Comparison of ENCODE assay signal across 33 cellular contexts in genomic region chrX:3728454-3728853, GRCh38. TPM values are rescaled to one million over a fixed set of nuclear protein-coding genes. Genes with fewer than 3 reads are reported as not detected.
DNase-seq lines count a peak whose midpoint lies in the region; ATAC-seq and TF ChIP-seq lines count a peak whose summit lies in the region.
"Had no signal": no experiment of that assay in that cellular context is flagged by ENCODE, and none has a peak within 500 bp of the region (broad histone marks: within the 10 kb centered on the region; RNA-seq: fewer than 3 reads in every experiment).

No MANE protein-coding gene starts in this region.

- H3K9me3 Mint-ChIP-seq in activated T-helper 1 cell treated with anti-CD3 and anti-CD28 coated beads, Interleukin-12 subunit alpha, Interleukin-12 subunit beta, Interleukin-2, Interleukin-4 antibody, amounts not matched to agents 30 ng/mL and 10 ng/mL and 1 ng/mL, durations not matched to agents 14 hours and 24 hours and 36 hours: no peaks in the 10 kb centered on the region
- H3K9me3 Mint-ChIP-seq: activated CD4-positive, alpha-beta memory T cell treated with anti-CD3 and anti-CD28 coated beads, Interleukin-2, amount 10 ng/mL, durations not matched to agents 7 days and 5 days; effector memory CD8-positive, alpha-beta T cell; IgD-negative memory B cell; nephron; T-helper 1 cell treated with Interleukin-12 subunit alpha and Interleukin-12 subunit beta and Interleukin-4 antibody, amounts not matched to agents 30 μg/mL and 1 μg/mL, for 36 hours had no signal

- H3K9ac ChIP-seq in adipocyte (ENCODE audit: low read length): no peak overlapping the region

- CTCF ChIA-PET in HEK293 (lab: Yijun Ruan, JAX): no interaction called here

- no peak overlapping the region for H3K4me3 Mint-ChIP-seq in activated T-helper 1 cell treated with anti-CD3 and anti-CD28 coated beads, Interleukin-12 subunit alpha, Interleukin-12 subunit beta, Interleukin-2, Interleukin-4 antibody, amounts not matched to agents 30 ng/mL and 10 ng/mL and 1 ng/mL, durations not matched to agents 14 hours and 24 hours and 36 hours
- H3K4me3 Mint-ChIP-seq: activated CD4-positive, alpha-beta memory T cell treated with anti-CD3 and anti-CD28 coated beads, Interleukin-2, amount 10 ng/mL, durations not matched to agents 7 days and 5 days; CD14-positive monocyte; effector memory CD8-positive, alpha-beta T cell; IgD-negative memory B cell; nephron; T-helper 1 cell treated with Interleukin-12 subunit alpha and Interleukin-12 subunit beta and Interleukin-4 antibody, amounts not matched to agents 30 μg/mL and 1 μg/mL, for 36 hours had no signal

- H3K27me3 ChIP-seq in adipocyte (replicated peaks; ENCODE audit: control insufficient read depth, insufficient read depth, low read length) (no peaks in the 10 kb centered on the region), prostate gland (replicated peaks; ENCODE audit: insufficient read depth) (no peaks in the 10 kb centered on the region)
- H3K27me3 ChIP-seq: adrenal gland, gastroesophageal sphincter had no signal

- no peaks in the 10 kb centered on the region for H3K4me1 Mint-ChIP-seq in activated T-helper 1 cell treated with anti-CD3 and anti-CD28 coated beads, Interleukin-12 subunit alpha, Interleukin-12 subunit beta, Interleukin-2, Interleukin-4 antibody, amounts not matched to agents 30 ng/mL and 10 ng/mL and 1 ng/mL, durations not matched to agents 14 hours and 24 hours and 36 hours (ENCODE audit: low read depth)
- H3K4me1 Mint-ChIP-seq: CD14-positive monocyte, IgD-negative memory B cell, nephron had no signal

- ATAC-seq in esophagus mucosa (peak; percentile 58), omental fat pad (ENCODE audit: low FRiP score) (peak; percentile 44), mucosa of descending colon (no peak)
- ATAC-seq: effector memory CD8-positive, alpha-beta T cell; gastroesophageal sphincter; left colon had no signal

- intact Hi-C loops in prostate gland (cut with DNase I) (no loop called here), mucosa of descending colon (cut with DNase I, micrococcal nuclease) (no loop called here)
- intact Hi-C loops in activated T-helper 1 cell treated with anti-CD3 and anti-CD28 coated beads, Interleukin-12 subunit alpha, Interleukin-12 subunit beta, Interleukin-2, Interleukin-4 antibody, amounts not matched to agents 30 ng/mL and 10 ng/mL and 1 ng/mL, durations not matched to agents 14 hours and 24 hours and 36 hours (cut with micrococcal nuclease): no loop called here

- H3K36me3 ChIP-seq in HEK293 (ENCODE audit: control insufficient read depth in 2 of 2, insufficient read depth in 1 of 2, low read length in 2 of 2) (no peaks in the 10 kb centered on the region), adipocyte (ENCODE audit: control insufficient read depth, insufficient read depth, low read length, severe bottlenecking) (no peaks in the 10 kb centered on the region), prostate gland (no peaks in the 10 kb centered on the region), mucosa of descending colon (ENCODE audit: low read depth) (no peaks in the 10 kb centered on the region)
- H3K36me3 ChIP-seq: adrenal gland, gastroesophageal sphincter had no signal

- POLR2A ChIA-PET in HEK293 (lab: Yijun Ruan, JAX): no interaction called here

- 48% methylated on average over 9 of the region's 9 CpGs for WGBS in prostate gland

- H3K27ac ChIP-seq in HEK293 (ENCODE audit: extremely low read depth, low read depth, low read length) (no peak overlapping the region), prostate gland (no peak overlapping the region)
- H3K27ac ChIP-seq: adrenal gland, gastroesophageal sphincter, SK-N-MC had no signal

- no peaks in the 10 kb centered on the region for H3K9me3 ChIP-seq in HEK293 (ENCODE audit: control insufficient read depth, insufficient read depth, low read depth, low read length)
- H3K9me3 ChIP-seq in adipocyte (ENCODE audit: control insufficient read depth, low read length): no peaks in the 10 kb centered on the region
- H3K9me3 ChIP-seq in prostate gland: no peaks in the 10 kb centered on the region
- H3K9me3 ChIP-seq in mucosa of descending colon: no peaks in the 10 kb centered on the region
- H3K9me3 ChIP-seq: adrenal gland, Caco-2, gastroesophageal sphincter had no signal

- no peak for TF ChIP-seq POLR2A in prostate gland (IDR thresholded peaks at IDR 0.05)

- H3K4me1 ChIP-seq in HEK293 (ENCODE audit: control insufficient read depth, insufficient read depth, low read length): no peaks in the 10 kb centered on the region
- no peaks in the 10 kb centered on the region for H3K4me1 ChIP-seq in adipocyte (ENCODE audit: control insufficient read depth, insufficient read depth, low read length)
- H3K4me1 ChIP-seq in prostate gland (replicated peaks): no peaks in the 10 kb centered on the region
- no peaks in the 10 kb centered on the region for H3K4me1 ChIP-seq in mucosa of descending colon (ENCODE audit: low read depth)
- H3K4me1 ChIP-seq: adrenal gland, Caco-2, gastroesophageal sphincter had no signal

- no peak overlapping the region for H3K27ac Mint-ChIP-seq in activated T-helper 1 cell treated with anti-CD3 and anti-CD28 coated beads, Interleukin-12 subunit alpha, Interleukin-12 subunit beta, Interleukin-2, Interleukin-4 antibody, amounts not matched to agents 30 ng/mL and 10 ng/mL and 1 ng/mL, durations not matched to agents 14 hours and 24 hours and 36 hours
- H3K27ac Mint-ChIP-seq: activated CD4-positive, alpha-beta memory T cell treated with anti-CD3 and anti-CD28 coated beads, Interleukin-2, amount 10 ng/mL, durations not matched to agents 7 days and 5 days; CD14-positive monocyte; effector memory CD8-positive, alpha-beta T cell; IgD-negative memory B cell; nephron; T-helper 1 cell treated with Interleukin-12 subunit alpha and Interleukin-12 subunit beta and Interleukin-4 antibody, amounts not matched to agents 30 μg/mL and 1 μg/mL, for 36 hours had no signal

- TF ChIP-seq CTCF in HEK293 (tag by site-specific recombination; IDR thresholded peaks at IDR 0.05): no peak
- no peak for TF ChIP-seq CTCF in omental fat pad (IDR thresholded peaks at IDR 0.05)
- no peak for TF ChIP-seq CTCF in prostate gland (IDR thresholded peaks at IDR 0.05)
- TF ChIP-seq CTCF in mucosa of descending colon (IDR thresholded peaks at IDR 0.05): no peak

- no peaks in the 10 kb centered on the region for H3K27me3 Mint-ChIP-seq in activated T-helper 1 cell treated with anti-CD3 and anti-CD28 coated beads, Interleukin-12 subunit alpha, Interleukin-12 subunit beta, Interleukin-2, Interleukin-4 antibody, amounts not matched to agents 30 ng/mL and 10 ng/mL and 1 ng/mL, durations not matched to agents 14 hours and 24 hours and 36 hours (ENCODE audit: insufficient read depth)
- H3K27me3 Mint-ChIP-seq: activated CD4-positive, alpha-beta memory T cell treated with anti-CD3 and anti-CD28 coated beads, Interleukin-2, amount 10 ng/mL, durations not matched to agents 7 days and 5 days; effector memory CD8-positive, alpha-beta T cell had no signal

- H3K4me3 ChIP-seq in HEK293 (ENCODE audit: low read depth, low read length) (no peak overlapping the region), adipocyte (ENCODE audit: low read length) (no peak overlapping the region), prostate gland (no peak overlapping the region), mucosa of descending colon (no peak overlapping the region)
- H3K4me3 ChIP-seq: adrenal gland, gastroesophageal sphincter, SK-N-MC had no signal

- peak; percentile 53 for DNase-seq in adipocyte (ENCODE audit: low read depth)
- no peak for DNase-seq in omental fat pad (ENCODE audit: low spot score)
- DNase-seq in prostate gland (ENCODE audit: low spot score): no peak
- no peak for DNase-seq in NCI-H1417 treated with DMSO at 0.1 percent for 48 hours (lab: John Stamatoyannopoulos, UW)
- DNase-seq in mucosa of descending colon: no peak
- DNase-seq in activated T-helper 1 cell treated with anti-CD3 and anti-CD28 coated beads, Interleukin-12 subunit alpha, Interleukin-12 subunit beta, Interleukin-2, Interleukin-4 antibody, amounts not matched to agents 30 ng/mL and 10 ng/mL and 1 ng/mL, durations not matched to agents 14 hours and 24 hours and 36 hours (ENCODE audit: low spot score): no peak
- DNase-seq: activated CD4-positive, alpha-beta memory T cell treated with anti-CD3 and anti-CD28 coated beads, Interleukin-2, amount 10 ng/mL, durations not matched to agents 7 days and 5 days; activated CD4-positive, alpha-beta T cell treated with anti-CD3 and anti-CD28 coated beads for 1 hour; activated CD8-positive, alpha-beta memory T cell treated with anti-CD3 and anti-CD28 coated beads, Interleukin-2, amount 50 U/mL, for 4 hours; activated naive CD4-positive, alpha-beta T cell treated with Interleukin-2 at 50 U/mL for 16 hours; adrenal gland; caudate nucleus; cortex of kidney; DMS53; effector memory CD8-positive, alpha-beta T cell; GDM1; hippocampal formation; left colon; mammary epithelial cell; NCI-H187; NCI-H510A treated with DMSO at 0.1 percent for 48 hours; retina; small intestine; stimulated activated naive CD4-positive, alpha-beta T cell treated with Interleukin-2 at 50 U/mL for 16 hours had no signal

- H3K36me3 Mint-ChIP-seq in activated T-helper 1 cell treated with anti-CD3 and anti-CD28 coated beads, Interleukin-12 subunit alpha, Interleukin-12 subunit beta, Interleukin-2, Interleukin-4 antibody, amounts not matched to agents 30 ng/mL and 10 ng/mL and 1 ng/mL, durations not matched to agents 14 hours and 24 hours and 36 hours (ENCODE audit: low read depth): no peaks in the 10 kb centered on the region
- H3K36me3 Mint-ChIP-seq: CD14-positive monocyte, IgD-negative memory B cell had no signal

TF ChIP-seq in HEK293, 187 proteins besides CTCF, POLR2A, EP300 and RAD21:
- TF ChIP-seq ZNF600 (tag by site-specific recombination; IDR thresholded peaks at IDR 0.05) (no peak), ZEB2 (tag by site-specific recombination; IDR thresholded peaks at IDR 0.05) (no peak), TRIM28 (IDR thresholded peaks at IDR 0.05; ENCODE audit: borderline replicate concordance, low read length) (0 out of 2 replicates have a peak, but pooled peaks have one; percentile 25), ZNF121 (tag by site-specific recombination; IDR thresholded peaks at IDR 0.05) (no peak)

RNA-seq across cellular contexts. Expression of gene PRKX, which starts 15.0 kb away (rescaled TPM):
- total RNA-seq in esophagus mucosa (46.0 TPM), omental fat pad (10 to 100 TPM in 3 of 4 donors, 1 to 10 TPM in 1; 8.9 to 31.4 (median 17.5) TPM), prostate gland (10 to 100 TPM; 17.7 to 30.5 TPM), mucosa of descending colon (10 to 100 TPM; 10.5 to 22.4 (median 21.5) TPM)
- total RNA-seq in activated T-helper 1 cell treated with anti-CD3 and anti-CD28 coated beads, Interleukin-12 subunit alpha, Interleukin-12 subunit beta, Interleukin-2, Interleukin-4 antibody, amounts not matched to agents 30 ng/mL and 10 ng/mL and 1 ng/mL, durations not matched to agents 14 hours and 24 hours and 36 hours: 72.2 and 80.9 TPM in 2 replicates
